26 cellular contexts compared by ENCODE assay signal in the genomic region with DNA sequence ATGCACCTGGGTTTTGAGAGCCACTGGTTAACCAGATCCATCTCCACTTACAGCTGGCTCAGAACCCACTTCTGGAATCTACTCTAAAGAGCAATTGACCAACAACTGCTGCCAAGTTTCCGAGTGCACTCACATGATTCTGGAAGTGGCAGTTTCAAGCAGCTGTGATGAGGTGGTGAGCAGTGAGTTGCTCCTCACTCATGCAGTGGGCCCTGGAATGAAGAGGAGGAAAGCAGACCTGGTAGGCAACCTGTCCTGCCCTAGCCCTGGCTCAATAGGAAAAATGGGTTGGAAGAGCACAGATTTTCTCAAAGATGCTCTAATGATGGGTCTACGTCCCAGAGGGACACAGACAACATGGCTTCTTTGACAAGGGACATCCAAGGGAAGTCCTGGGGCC.
"Had no signal": no experiment of that assay in that cellular context is flagged by ENCODE, and none has a peak within 500 bp of the region (broad histone marks: within the 10 kb centered on the region; RNA-seq: fewer than 3 reads in every experiment).

No MANE protein-coding gene starts in this region.

- ATAC-seq: esophagus mucosa; foreskin keratinocyte; gastroesophageal sphincter; heart left ventricle; left lobe of liver; naive thymus-derived CD8-positive, alpha-beta T cell; sciatic nerve; stimulated activated memory B cell treated with anti-CD40 and anti-IgM and Interleukin-4, amounts not matched to agents 10 μg/mL and 1 μg/mL and 100 μg/mL, for 72 hours; stimulated activated naive CD8-positive, alpha-beta T cell treated with anti-CD3 and anti-CD28 coated beads, Interleukin-15, Interleukin-2, amounts not matched to agents 100 U/mL and 50 U/mL, for 24 hours had no signal

- H3K9me3 ChIP-seq: gastroesophageal sphincter, heart left ventricle, prostate gland, right atrium auricular region, testis, tibial nerve, upper lobe of left lung, uterus had no signal

- H3K27me3 ChIP-seq: foreskin keratinocyte, gastroesophageal sphincter, heart left ventricle, hepatocyte, right atrium auricular region, testis, tibial nerve, upper lobe of left lung, uterus had no signal

- H3K4me1 ChIP-seq: foreskin keratinocyte, gastroesophageal sphincter, heart left ventricle, prostate gland, right atrium auricular region, testis, tibial nerve, upper lobe of left lung, uterus had no signal

- H3K27ac ChIP-seq: epithelial cell of prostate, foreskin keratinocyte, gastroesophageal sphincter, heart left ventricle, hepatocyte, prostate gland, right atrium auricular region, testis, tibial nerve, upper lobe of left lung, uterus had no signal

- H3K4me3 ChIP-seq: gastroesophageal sphincter, heart left ventricle, hepatocyte, prostate gland, right atrium auricular region, testis, tibial nerve, upper lobe of left lung, uterus had no signal

- H3K36me3 ChIP-seq: gastroesophageal sphincter, heart left ventricle, prostate gland, right atrium auricular region, tibial nerve, upper lobe of left lung, uterus had no signal

- DNase-seq: effector CD8-positive, alpha-beta T cell; endodermal cell; foreskin keratinocyte; heart left ventricle; kidney; mesenchymal stem cell; midbrain; naive thymus-derived CD8-positive, alpha-beta T cell; nephron progenitor cell; nucleus accumbens; stimulated activated CD4-positive, alpha-beta T cell treated with anti-CD3 and anti-CD28 coated beads, Interleukin-4, amount 100 ng/mL, for 4 hours; stimulated activated naive CD8-positive, alpha-beta T cell treated with anti-CD3 and anti-CD28 coated beads, Interleukin-15, Interleukin-2, amounts not matched to agents 100 U/mL and 50 U/mL, for 24 hours; substantia nigra; testis; uterus had no signal
